15 cellular contexts compared by ENCODE assay signal in genomic region chr19:11414544-11414943, GRCh38.
"Had no signal": no experiment of that assay in that cellular context is flagged by ENCODE, and none has a peak within 500 bp of the region (broad histone marks: within the 10 kb centered on the region; RNA-seq: fewer than 3 reads in every experiment).

No MANE protein-coding gene starts in this region.

- H3K27ac ChIP-seq: brain microvascular endothelial cell, lower lobe of right lung, neural progenitor cell, parathyroid adenoma, suprapubic skin had no signal

- H3K9ac ChIP-seq: neural progenitor cell, parathyroid adenoma had no signal

- DNase-seq: activated CD4-positive, alpha-beta T cell treated with anti-CD3 and anti-CD28 coated beads, Interleukin-2, amount 50 U/mL, for 4 hours; activated gamma-delta T cell; activated T-cell treated with anti-CD3 and anti-CD28 coated beads, Interleukin-2, amount 50 U/mL, for 4 hours; brain microvascular endothelial cell; cerebellar nuclear complex; glutamatergic neuron; immature natural killer cell; lower lobe of right lung; midbrain; stimulated activated CD4-positive, alpha-beta T cell treated with anti-CD3 and anti-CD28 coated beads, Interleukin-4, amount 100 ng/mL, for 1 hour; stimulated activated CD8-positive, alpha-beta memory T cell treated with anti-CD3 and anti-CD28 coated beads, Interleukin-4, amount 100 ng/mL, for 48 hours; stimulated activated naive CD8-positive, alpha-beta T cell treated with anti-CD3 and anti-CD28 coated beads, Interleukin-15, Interleukin-2, amounts not matched to agents 100 U/mL and 50 U/mL, for 24 hours had no signal

- H3K36me3 ChIP-seq: brain microvascular endothelial cell, lower lobe of right lung, neural progenitor cell, suprapubic skin had no signal

- H3K9me3 ChIP-seq: lower lobe of right lung, suprapubic skin had no signal

- H3K4me1 ChIP-seq: neural progenitor cell, parathyroid adenoma had no signal

- ATAC-seq: activated T-cell treated with anti-CD3 and anti-CD28 coated beads, Interleukin-2, amount 50 U/mL, for 4 hours; lower lobe of right lung; stimulated activated naive CD8-positive, alpha-beta T cell treated with anti-CD3 and anti-CD28 coated beads, Interleukin-15, Interleukin-2, amounts not matched to agents 100 U/mL and 50 U/mL, for 24 hours had no signal

- H3K4me3 ChIP-seq: lower lobe of right lung, neural progenitor cell, suprapubic skin had no signal
